31 cellular contexts compared by ENCODE assay signal in the genomic region with DNA sequence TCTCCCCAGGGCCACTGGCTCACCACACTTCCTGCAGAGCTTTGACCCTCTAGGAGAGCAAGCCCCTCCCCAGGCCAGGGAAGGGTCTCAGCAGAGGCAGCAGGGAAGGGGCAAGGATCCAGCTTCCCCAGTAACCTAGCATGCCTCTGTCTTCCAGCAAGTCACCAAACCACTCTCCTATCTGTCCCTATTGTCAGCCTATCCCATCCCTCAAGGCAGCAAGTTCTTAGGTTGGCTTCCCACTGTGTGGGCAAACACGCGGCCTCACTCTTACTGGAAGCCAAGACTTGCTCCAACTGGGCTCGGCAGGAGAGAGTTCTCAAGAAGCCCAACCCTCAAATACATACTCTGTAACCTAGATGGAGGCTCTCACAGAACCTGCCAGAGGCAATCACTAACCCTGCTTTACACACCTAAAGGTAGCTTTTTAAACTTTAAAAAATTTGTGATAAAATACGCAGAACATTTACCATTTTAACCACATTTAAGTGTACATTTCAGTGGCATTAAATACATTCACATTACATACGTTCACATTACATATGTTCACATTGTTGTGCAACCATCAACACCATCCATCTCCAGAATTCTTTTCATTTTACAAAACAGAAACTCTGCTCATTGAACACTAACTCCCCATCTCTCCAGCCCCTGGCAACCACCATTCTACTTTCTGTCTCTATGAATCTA. TPM values are rescaled to one million over a fixed set of nuclear protein-coding genes. Genes with fewer than 3 reads are reported as not detected.
DNase-seq lines count a peak whose midpoint lies in the region; ATAC-seq and TF ChIP-seq lines count a peak whose summit lies in the region.
"Had no signal": no experiment of that assay in that cellular context is flagged by ENCODE, and none has a peak within 500 bp of the region (broad histone marks: within the 10 kb centered on the region; RNA-seq: fewer than 3 reads in every experiment).

No MANE protein-coding gene starts in this region.

- no peak overlapping the region for H2BK15ac ChIP-seq in mesendoderm (replicated peaks; ENCODE audit: low read depth)

- H2BK120ac ChIP-seq in mesendoderm (ENCODE audit: low read depth, low read length): no peak overlapping the region

- H3K9ac ChIP-seq in HUES48 (ENCODE audit: low read depth, low read length): no peak overlapping the region
- H3K9ac ChIP-seq in mesendoderm (ENCODE audit: low read length): no peak overlapping the region

- H3K27me3 Mint-ChIP-seq in nephron progenitor cell (ENCODE audit: low read depth, poor library complexity): peaks cover 23% of the 10 kb centered on the region
- H3K27me3 Mint-ChIP-seq in activated T-cell treated with anti-CD3 and anti-CD28 coated beads, Interleukin-2, amount 50 U/mL, for 72 hours (ENCODE audit: low read depth): peaks cover 19% of the 10 kb centered on the region

- peak overlapping the region; percentile 64 for H3K27ac ChIP-seq in 22Rv1
- peak overlapping the region; percentile 42 for H3K27ac ChIP-seq in HUES48 (ENCODE audit: low read depth, low read length)
- no peak overlapping the region for H3K27ac ChIP-seq in mesendoderm (ENCODE audit: low read depth, low read length)
- no peak overlapping the region for H3K27ac ChIP-seq in vagina
- H3K27ac ChIP-seq: cardiac muscle cell, coronary artery, heart right ventricle, lower lobe of right lung, suprapubic skin had no signal

- TF ChIP-seq CTCF in 22Rv1 (IDR thresholded peaks at IDR 0.05): no peak
- no peak for TF ChIP-seq CTCF in astrocyte of the spinal cord (IDR thresholded peaks at IDR 0.05; ENCODE audit: low read depth, low read length)
- TF ChIP-seq CTCF in nephron progenitor cell (IDR thresholded peaks at IDR 0.05): no peak
- no peak for TF ChIP-seq CTCF in vagina (IDR thresholded peaks at IDR 0.05)

- peak overlapping the region; percentile 80 for H3K56ac ChIP-seq in mesendoderm (ENCODE audit: low read length)

- no peaks in the 10 kb centered on the region for H3K9me3 ChIP-seq in HUES48 (ENCODE audit: control insufficient read depth, insufficient read depth, low read length)
- no peaks in the 10 kb centered on the region for H3K9me3 ChIP-seq in vagina
- H3K9me3 ChIP-seq: heart right ventricle, lower lobe of right lung, MG63, suprapubic skin had no signal

- no peak overlapping the region for H4K8ac ChIP-seq in mesendoderm (ENCODE audit: low read depth, low read length)

- peak overlapping the region; percentile 2 for H3K18ac ChIP-seq in mesendoderm (ENCODE audit: low read length)

- no peaks in the 10 kb centered on the region for H3K27me3 ChIP-seq in HUES48 (ENCODE audit: control insufficient read depth, insufficient read depth, low read length)
- no peaks in the 10 kb centered on the region for H3K27me3 ChIP-seq in mesendoderm (ENCODE audit: insufficient read depth, low read length, poor library complexity)
- H3K27me3 ChIP-seq in vagina: no peaks in the 10 kb centered on the region
- H3K27me3 ChIP-seq: cardiac muscle cell, heart right ventricle, MG63, suprapubic skin had no signal

- peak overlapping the region; percentile 33 for H2BK5ac ChIP-seq in mesendoderm (ENCODE audit: low read length)

- H3K4me3 ChIP-seq in HUES48 (ENCODE audit: low read depth, low read length) (no peak overlapping the region), astrocyte of the spinal cord (ENCODE audit: low read depth, low read length) (no peak overlapping the region), mesendoderm (ENCODE audit: low read length) (no peak overlapping the region), vagina (no peak overlapping the region)
- H3K4me3 ChIP-seq: cardiac muscle cell, coronary artery, heart right ventricle, lower lobe of right lung, MG63, suprapubic skin had no signal

- no peak for TF ChIP-seq POLR2A in vagina (IDR thresholded peaks at IDR 0.05)

- no peaks in the 10 kb centered on the region for H3K79me2 ChIP-seq in mesendoderm (ENCODE audit: control insufficient read depth, insufficient read depth, low read length)

- H3K27ac Mint-ChIP-seq in nephron progenitor cell: no peak overlapping the region
- no peak overlapping the region for H3K27ac Mint-ChIP-seq in activated T-cell treated with anti-CD3 and anti-CD28 coated beads, Interleukin-2, amount 50 U/mL, for 72 hours
- H3K27ac Mint-ChIP-seq: CD8-positive, alpha-beta T cell; effector memory CD8-positive, alpha-beta T cell; IgD-negative memory B cell had no signal

- in situ Hi-C loops in astrocyte of the spinal cord (cut with HindIII; ENCODE audit: low sequenced_read_pairs): no loop called here

- H2AK5ac ChIP-seq in mesendoderm (ENCODE audit: low read length): no peak overlapping the region

- 100% methylated on average over 1 of the region's 5 CpGs for WGBS in mesendoderm (ENCODE audit: extremely low coverage, insufficient coverage, low lambda C conversion rate)

- DNase-seq in astrocyte of the spinal cord (ENCODE audit: low read depth, low spot score) (peak; percentile 82), mesendoderm (peak; percentile 96), nephron progenitor cell (no peak), vagina (ENCODE audit: extremely low spot score in 2 of 2) (no peak)
- no peak for DNase-seq in activated T-cell treated with anti-CD3 and anti-CD28 coated beads, Interleukin-2, amount 50 U/mL, for 72 hours
- DNase-seq: activated CD4-positive, alpha-beta T cell treated with anti-CD3 and anti-CD28 coated beads, Interleukin-2, amount 50 U/mL, for 48 hours; AML-193; CD8-positive, alpha-beta T cell; effector memory CD8-positive, alpha-beta T cell; foreskin fibroblast; HCEC 1CT; heart right ventricle; lower lobe of right lung; MG63; NCI-H1417; NCI-H2081 treated with DMSO at 0.1 percent for 48 hours; NCI-H226; NCI-H748 treated with DMSO at 0.1 percent for 48 hours; stimulated activated CD4-positive, alpha-beta T cell treated with anti-CD3 and anti-CD28 coated beads, Interleukin-4, amount 100 ng/mL, for 24 hours; stimulated activated naive CD4-positive, alpha-beta T cell had no signal

- intact Hi-C loops in vagina (cut with DNase I): no loop called here

- H3K4ac ChIP-seq in mesendoderm (ENCODE audit: low read depth, low read length): no peak overlapping the region

- H4K5ac ChIP-seq in mesendoderm (ENCODE audit: low read length): no peak overlapping the region

- H3K4me3 Mint-ChIP-seq in nephron progenitor cell: no peak overlapping the region
- H3K4me3 Mint-ChIP-seq in activated T-cell treated with anti-CD3 and anti-CD28 coated beads, Interleukin-2, amount 50 U/mL, for 72 hours: no peak overlapping the region
- H3K4me3 Mint-ChIP-seq: CD8-positive, alpha-beta T cell; effector memory CD8-positive, alpha-beta T cell; IgD-negative memory B cell had no signal

- H3K36me3 ChIP-seq in HUES48 (ENCODE audit: control insufficient read depth, insufficient read depth, low read length): no peaks in the 10 kb centered on the region
- H3K36me3 ChIP-seq in mesendoderm (ENCODE audit: control insufficient read depth, insufficient read depth, low read length): no peaks in the 10 kb centered on the region
- no peaks in the 10 kb centered on the region for H3K36me3 ChIP-seq in vagina
- H3K36me3 ChIP-seq: cardiac muscle cell, heart right ventricle, lower lobe of right lung, MG63, suprapubic skin had no signal

- ATAC-seq in HG03039 (IDR thresholded peaks at IDR 0.05; ENCODE audit: unreplicated experiment): no peak
- no peak for ATAC-seq in activated T-cell treated with anti-CD3 and anti-CD28 coated beads, Interleukin-2, amount 50 U/mL, for 72 hours (replicated peaks in 1 of 2)
- ATAC-seq: activated CD4-positive, CD25-positive, alpha-beta regulatory T cell treated with anti-CD3 and anti-CD28 coated beads, Interleukin-2, amount 50 U/mL, for 24 hours; activated naive CD4-positive, alpha-beta T cell treated with anti-CD3 and anti-CD28 coated beads, Interleukin-2, amount 50 U/mL, for 72 hours; CD8-positive, alpha-beta T cell; effector memory CD8-positive, alpha-beta T cell; esophagus mucosa; heart right ventricle; lower lobe of right lung; sciatic nerve had no signal

- no peak overlapping the region for H3K4me2 ChIP-seq in mesendoderm (ENCODE audit: low read length)

- peaks cover 53% of the 10 kb centered on the region for H3K4me1 Mint-ChIP-seq in nephron progenitor cell
- peaks cover 15% of the 10 kb centered on the region for H3K4me1 Mint-ChIP-seq in activated T-cell treated with anti-CD3 and anti-CD28 coated beads, Interleukin-2, amount 50 U/mL, for 72 hours (ENCODE audit: low read depth)

- H3K9me3 Mint-ChIP-seq in nephron progenitor cell: no peaks in the 10 kb centered on the region
- no peaks in the 10 kb centered on the region for H3K9me3 Mint-ChIP-seq in activated T-cell treated with anti-CD3 and anti-CD28 coated beads, Interleukin-2, amount 50 U/mL, for 72 hours
- H3K9me3 Mint-ChIP-seq: activated naive CD4-positive, alpha-beta T cell treated with anti-CD3 and anti-CD28 coated beads, Interleukin-2, amount 50 U/mL, for 72 hours; CD8-positive, alpha-beta T cell; effector memory CD8-positive, alpha-beta T cell; IgD-negative memory B cell had no signal

- no peak overlapping the region for H3K23ac ChIP-seq in mesendoderm (ENCODE audit: low read length)

- peaks cover 18% of the 10 kb centered on the region for H3K4me1 ChIP-seq in HUES48 (ENCODE audit: control insufficient read depth, insufficient read depth, low read length)
- H3K4me1 ChIP-seq in mesendoderm (ENCODE audit: control insufficient read depth, low read depth, low read length): peaks cover 5% of the 10 kb centered on the region
- peaks cover 35% of the 10 kb centered on the region for H3K4me1 ChIP-seq in vagina

- no peaks in the 10 kb centered on the region for H3K36me3 Mint-ChIP-seq in nephron progenitor cell (ENCODE audit: low read depth)
- H3K36me3 Mint-ChIP-seq in activated T-cell treated with anti-CD3 and anti-CD28 coated beads, Interleukin-2, amount 50 U/mL, for 72 hours (ENCODE audit: insufficient read depth in 2 of 2): no peaks in the 10 kb centered on the region
- H3K36me3 Mint-ChIP-seq: activated naive CD4-positive, alpha-beta T cell treated with anti-CD3 and anti-CD28 coated beads, Interleukin-2, amount 50 U/mL, for 72 hours; CD8-positive, alpha-beta T cell had no signal

- H3K79me1 ChIP-seq in mesendoderm (ENCODE audit: low read length): no peaks in the 10 kb centered on the region

RNA-seq across cellular contexts. Expression of gene MRPL14, which starts 58.5 kb away (rescaled TPM):
- polyA plus RNA-seq in mesendoderm (2013, experiment 1 of 2): 90.4 TPM
- polyA plus RNA-seq in mesendoderm (2013, experiment 2 of 2): 90.0 TPM
- 36.1 TPM for total RNA-seq in vagina
- 10 to 100 TPM; 31.6 to 33.6 TPM for total RNA-seq in activated T-cell treated with anti-CD3 and anti-CD28 coated beads, Interleukin-2, amount 50 U/mL, for 72 hours

RNA-seq across cellular contexts. Expression of gene TMEM63B, which starts 58.6 kb away (rescaled TPM):
- 17.8 TPM for polyA plus RNA-seq in mesendoderm (2013, experiment 1 of 2)
- 17.9 TPM for polyA plus RNA-seq in mesendoderm (2013, experiment 2 of 2)
- total RNA-seq in vagina: 32.4 TPM
- total RNA-seq in activated T-cell treated with anti-CD3 and anti-CD28 coated beads, Interleukin-2, amount 50 U/mL, for 72 hours: 10 to 100 TPM; 16.3 to 17.9 TPM

Comparison
In these comparisons a context has a peak if more than half of its experiments do, and no peak if none do; other contexts are left out.
1. H3K27ac ChIP-seq: peak in 22Rv1 (single experiment) and HUES48 (single experiment); none in mesendoderm (single experiment) and vagina (single experiment).
2. DNase-seq: peak in astrocyte of the spinal cord (single experiment) and mesendoderm (single experiment); none in nephron progenitor cell (single experiment), vagina (0 of 2) and activated T-cell treated with anti-CD3 and anti-CD28 coated beads, Interleukin-2, amount 50 U/mL, for 72 hours (0 of 2).